ENCODE assay signal across 25 cellular contexts in the genomic region with DNA sequence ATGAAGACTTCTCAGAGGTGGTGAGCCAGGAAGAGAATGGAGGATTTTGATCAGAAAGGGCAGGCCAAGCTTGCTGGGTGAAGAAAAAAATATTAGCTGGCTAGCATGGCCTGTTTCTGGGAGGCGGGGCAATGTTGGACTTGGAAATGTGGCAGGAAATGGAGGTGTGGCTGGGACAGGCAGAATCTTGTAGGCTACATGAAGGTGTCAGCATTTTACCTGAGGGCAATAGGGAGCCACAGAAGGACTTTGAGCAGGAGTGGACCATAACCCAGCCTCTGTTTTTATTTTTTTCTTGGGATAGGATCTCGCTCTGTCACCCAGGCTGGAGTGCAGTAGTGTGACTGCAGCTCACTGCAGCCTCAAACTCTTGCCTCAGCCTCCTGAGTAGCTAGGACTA. TPM values are rescaled to one million over a fixed set of nuclear protein-coding genes. Genes with fewer than 3 reads are reported as not detected.
"Had no signal": no experiment of that assay in that cellular context is flagged by ENCODE, and none has a peak within 500 bp of the region (broad histone marks: within the 10 kb centered on the region; RNA-seq: fewer than 3 reads in every experiment).

No MANE protein-coding gene starts in this region.

- H3K9me3 Mint-ChIP-seq: activated CD4-positive, alpha-beta memory T cell treated with anti-CD3 and anti-CD28 coated beads for 36 hours; endodermal cell; natural killer cell; stimulated activated naive B cell treated with anti-CD40 and anti-IgM and Interleukin-4, amounts not matched to agents 10 μg/mL and 1 μg/mL and 100 μg/mL, for 72 hours had no signal

- H3K27me3 Mint-ChIP-seq: activated CD4-positive, alpha-beta memory T cell treated with anti-CD3 and anti-CD28 coated beads for 36 hours; activated naive CD8-positive, alpha-beta T cell; progenitor cell of endocrine pancreas; stimulated activated naive B cell treated with anti-CD40 and anti-IgM and Interleukin-4, amounts not matched to agents 10 μg/mL and 1 μg/mL and 100 μg/mL, for 72 hours had no signal

- ATAC-seq: left ventricle myocardium superior; natural killer cell; stimulated activated naive B cell treated with anti-CD40 and anti-IgM and Interleukin-4, amounts not matched to agents 10 μg/mL and 1 μg/mL and 100 μg/mL, for 72 hours had no signal

- H3K36me3 ChIP-seq: brain microvascular endothelial cell, right atrium auricular region had no signal

- DNase-seq: activated CD4-positive, alpha-beta memory T cell treated with anti-CD3 and anti-CD28 coated beads for 36 hours; activated CD4-positive, CD25-positive, alpha-beta regulatory T cell treated with anti-CD3 and anti-CD28 coated beads, Interleukin-2, amount 50 U/mL, for 72 hours; activated CD8-positive, alpha-beta memory T cell treated with anti-CD3 and anti-CD28 coated beads, Interleukin-2, amount 50 U/mL, for 4 hours; activated gamma-delta T cell treated with Interleukin-2 at 50 U/mL for 16 hours; brain microvascular endothelial cell; cerebellar nuclear complex; endodermal cell; hippocampal formation; kidney; left ventricle myocardium superior; mesenchymal stem cell; natural killer cell; stimulated activated CD4-positive, alpha-beta T cell treated with anti-CD3 and anti-CD28 coated beads, Interleukin-15, amount 100 ng/mL, for 24 hours; stimulated activated CD4-positive, alpha-beta T cell treated with anti-CD3 and anti-CD28 coated beads, Interleukin-4, amount 100 ng/mL, for 1 hour; stimulated activated naive B cell treated with anti-CD40 and anti-IgM and Interleukin-4, amounts not matched to agents 10 μg/mL and 1 μg/mL and 100 μg/mL, for 72 hours; T-helper 1 cell; T1000 had no signal

- H3K4me3 Mint-ChIP-seq: activated CD4-positive, alpha-beta memory T cell treated with anti-CD3 and anti-CD28 coated beads for 36 hours; activated naive CD8-positive, alpha-beta T cell; endodermal cell; natural killer cell; stimulated activated naive B cell treated with anti-CD40 and anti-IgM and Interleukin-4, amounts not matched to agents 10 μg/mL and 1 μg/mL and 100 μg/mL, for 72 hours had no signal

- H3K27me3 ChIP-seq: brain microvascular endothelial cell, esophagus muscularis mucosa, right atrium auricular region, tibial nerve had no signal

- H3K27ac Mint-ChIP-seq: activated CD4-positive, alpha-beta memory T cell treated with anti-CD3 and anti-CD28 coated beads for 36 hours; activated naive CD8-positive, alpha-beta T cell; natural killer cell; progenitor cell of endocrine pancreas; stimulated activated naive B cell treated with anti-CD40 and anti-IgM and Interleukin-4, amounts not matched to agents 10 μg/mL and 1 μg/mL and 100 μg/mL, for 72 hours had no signal

- H3K4me1 ChIP-seq: esophagus muscularis mucosa, right atrium auricular region, tibial nerve had no signal

- H3K36me3 Mint-ChIP-seq: activated CD4-positive, alpha-beta memory T cell treated with anti-CD3 and anti-CD28 coated beads for 36 hours; activated naive CD8-positive, alpha-beta T cell; natural killer cell had no signal

- H3K9me3 ChIP-seq: esophagus muscularis mucosa, right atrium auricular region, tibial nerve had no signal

- H3K27ac ChIP-seq: brain microvascular endothelial cell, esophagus muscularis mucosa, right atrium auricular region, tibial nerve had no signal

- FAIRE-seq: kidney had no signal

- H3K4me3 ChIP-seq: esophagus muscularis mucosa, right atrium auricular region, tibial nerve had no signal

RNA-seq across cellular contexts. Expression of a gene that starts 31.7 kb away (rescaled TPM):
- total RNA-seq: activated CD4-positive, alpha-beta memory T cell treated with anti-CD3 and anti-CD28 coated beads for 36 hours; dermis microvascular lymphatic vessel endothelial cell; esophagus muscularis mucosa; fibroblast of villous mesenchyme; left ventricle myocardium superior; natural killer cell; skeletal muscle tissue; tibial nerve had no signal
